ENCODE assay signal across 17 cellular contexts in the genomic region with DNA sequence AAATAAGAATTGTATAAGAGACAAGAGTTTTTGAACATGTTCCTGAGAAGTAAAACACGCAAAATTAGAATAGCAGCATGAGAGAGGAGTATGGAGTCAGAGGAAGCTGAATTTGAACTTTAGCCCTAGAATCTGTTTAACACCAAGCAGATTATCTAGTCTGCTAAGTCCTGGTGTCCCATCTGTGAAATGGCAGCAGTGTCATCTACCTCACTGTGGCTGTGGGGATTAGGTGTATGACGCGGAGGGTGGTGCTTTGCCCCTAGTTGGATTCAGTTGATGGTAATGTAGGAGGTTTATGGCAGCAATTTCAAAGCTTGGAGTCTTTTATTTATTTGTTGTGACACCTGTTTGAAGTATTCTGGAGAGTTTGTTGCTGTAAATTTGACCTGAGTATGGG.
DNase-seq lines count a peak whose midpoint lies in the region; ATAC-seq and TF ChIP-seq lines count a peak whose summit lies in the region.
"Had no signal": no experiment of that assay in that cellular context is flagged by ENCODE, and none has a peak within 500 bp of the region (broad histone marks: within the 10 kb centered on the region; RNA-seq: fewer than 3 reads in every experiment).

No MANE protein-coding gene starts in this region.

- DNase-seq in NAMALWA (ENCODE audit: low spot score): peak; percentile 42
- DNase-seq in WTC11 (ENCODE audit: low spot score): no peak
- DNase-seq in naive B cell: no peak
- no peak for DNase-seq in HK-2 (ENCODE audit: unreplicated experiment)
- DNase-seq in KBM-7: no peak
- DNase-seq in activated T-helper 1 cell treated with anti-CD3 and anti-CD28 coated beads, Interleukin-12 subunit alpha, Interleukin-12 subunit beta, Interleukin-2, Interleukin-4 antibody, amounts not matched to agents 30 ng/mL and 10 ng/mL and 1 ng/mL, durations not matched to agents 14 hours and 24 hours and 36 hours (ENCODE audit: low spot score): no peak
- DNase-seq: C1 segment of cervical spinal cord, DMS153, EL, H7, NCI-H1417, NCI-H1930, NCI-H2171, NCI-H446, PC-3 had no signal

- H3K27me3 Mint-ChIP-seq in WTC11 (ENCODE audit: low read depth) (no peaks in the 10 kb centered on the region), naive B cell (no peaks in the 10 kb centered on the region)
- peaks cover 6% of the 10 kb centered on the region for H3K27me3 Mint-ChIP-seq in activated T-helper 1 cell treated with anti-CD3 and anti-CD28 coated beads, Interleukin-12 subunit alpha, Interleukin-12 subunit beta, Interleukin-2, Interleukin-4 antibody, amounts not matched to agents 30 ng/mL and 10 ng/mL and 1 ng/mL, durations not matched to agents 14 hours and 24 hours and 36 hours (ENCODE audit: insufficient read depth)

- CTCF ChIA-PET in WTC11 (lab: Charles Lee): interaction anchor here (0.6 kb wide), 1 partner anchor 14 kb away, joined by 3 read pairs; no protein-coding TSS in a partner anchor

- H3K27ac Mint-ChIP-seq in WTC11 (peak overlapping the region; percentile 76), naive B cell (peak overlapping the region in 5 of 6 donors; percentile 38 to 97 (median 75))
- H3K27ac Mint-ChIP-seq in activated T-helper 1 cell treated with anti-CD3 and anti-CD28 coated beads, Interleukin-12 subunit alpha, Interleukin-12 subunit beta, Interleukin-2, Interleukin-4 antibody, amounts not matched to agents 30 ng/mL and 10 ng/mL and 1 ng/mL, durations not matched to agents 14 hours and 24 hours and 36 hours: no peak overlapping the region

- peaks cover 3% of the 10 kb centered on the region; the same call in 1 of the 2 replicates for H3K9me3 Mint-ChIP-seq in WTC11
- peaks cover 0 to 6% (median 0%) of the 10 kb centered on the region in 7 donors for H3K9me3 Mint-ChIP-seq in naive B cell
- no peaks in the 10 kb centered on the region for H3K9me3 Mint-ChIP-seq in activated T-helper 1 cell treated with anti-CD3 and anti-CD28 coated beads, Interleukin-12 subunit alpha, Interleukin-12 subunit beta, Interleukin-2, Interleukin-4 antibody, amounts not matched to agents 30 ng/mL and 10 ng/mL and 1 ng/mL, durations not matched to agents 14 hours and 24 hours and 36 hours

- no peak for TF ChIP-seq CTCF in C4-2B (conservative IDR thresholded peaks at IDR 0.05)
- TF ChIP-seq CTCF in WTC11 (IDR thresholded peaks at IDR 0.05): no peak

- POLR2A ChIA-PET in WTC11 (lab: Charles Lee): no interaction called here

- ATAC-seq in WTC11 (no peak), naive B cell (ENCODE audit: low read depth in 2 of 2) (no peak), HG03571 (IDR thresholded peaks at IDR 0.05; ENCODE audit: unreplicated experiment) (no peak)
- ATAC-seq: PC-3 had no signal

- H3K27ac ChIP-seq in C4-2B: peak overlapping the region; percentile 22; the same call in 1 of the 2 replicates

- in situ Hi-C loops in KBM-7 (cut with MboI; ENCODE audit: low pct_unique_long_range_greater_than_20kb, low sequenced_read_pairs): no loop called here

- H3K4me1 Mint-ChIP-seq in WTC11: peaks cover 33% of the 10 kb centered on the region
- H3K4me1 Mint-ChIP-seq in naive B cell: peaks cover 19 to 50% (median 26%) of the 10 kb centered on the region in 3 donors
- H3K4me1 Mint-ChIP-seq in activated T-helper 1 cell treated with anti-CD3 and anti-CD28 coated beads, Interleukin-12 subunit alpha, Interleukin-12 subunit beta, Interleukin-2, Interleukin-4 antibody, amounts not matched to agents 30 ng/mL and 10 ng/mL and 1 ng/mL, durations not matched to agents 14 hours and 24 hours and 36 hours (ENCODE audit: low read depth): no peaks in the 10 kb centered on the region

- no peak overlapping the region for H3K4me3 Mint-ChIP-seq in WTC11
- no peak overlapping the region for H3K4me3 Mint-ChIP-seq in naive B cell
- no peak overlapping the region for H3K4me3 Mint-ChIP-seq in activated T-helper 1 cell treated with anti-CD3 and anti-CD28 coated beads, Interleukin-12 subunit alpha, Interleukin-12 subunit beta, Interleukin-2, Interleukin-4 antibody, amounts not matched to agents 30 ng/mL and 10 ng/mL and 1 ng/mL, durations not matched to agents 14 hours and 24 hours and 36 hours

- peaks cover 65% of the 10 kb centered on the region for H3K36me3 Mint-ChIP-seq in WTC11
- peaks cover 25 to 33% of the 10 kb centered on the region in 2 donors for H3K36me3 Mint-ChIP-seq in naive B cell
- no peaks in the 10 kb centered on the region for H3K36me3 Mint-ChIP-seq in activated T-helper 1 cell treated with anti-CD3 and anti-CD28 coated beads, Interleukin-12 subunit alpha, Interleukin-12 subunit beta, Interleukin-2, Interleukin-4 antibody, amounts not matched to agents 30 ng/mL and 10 ng/mL and 1 ng/mL, durations not matched to agents 14 hours and 24 hours and 36 hours (ENCODE audit: low read depth)

- intact Hi-C loops in activated T-helper 1 cell treated with anti-CD3 and anti-CD28 coated beads, Interleukin-12 subunit alpha, Interleukin-12 subunit beta, Interleukin-2, Interleukin-4 antibody, amounts not matched to agents 30 ng/mL and 10 ng/mL and 1 ng/mL, durations not matched to agents 14 hours and 24 hours and 36 hours (cut with micrococcal nuclease): no loop called here

TF ChIP-seq in WTC11, 78 proteins besides CTCF, POLR2A, EP300 and RAD21:
- TF ChIP-seq SMAD4 (CRISPR knock-in tag; IDR thresholded peaks at IDR 0.05): no peak
- TF ChIP-seq, protein P1, sequence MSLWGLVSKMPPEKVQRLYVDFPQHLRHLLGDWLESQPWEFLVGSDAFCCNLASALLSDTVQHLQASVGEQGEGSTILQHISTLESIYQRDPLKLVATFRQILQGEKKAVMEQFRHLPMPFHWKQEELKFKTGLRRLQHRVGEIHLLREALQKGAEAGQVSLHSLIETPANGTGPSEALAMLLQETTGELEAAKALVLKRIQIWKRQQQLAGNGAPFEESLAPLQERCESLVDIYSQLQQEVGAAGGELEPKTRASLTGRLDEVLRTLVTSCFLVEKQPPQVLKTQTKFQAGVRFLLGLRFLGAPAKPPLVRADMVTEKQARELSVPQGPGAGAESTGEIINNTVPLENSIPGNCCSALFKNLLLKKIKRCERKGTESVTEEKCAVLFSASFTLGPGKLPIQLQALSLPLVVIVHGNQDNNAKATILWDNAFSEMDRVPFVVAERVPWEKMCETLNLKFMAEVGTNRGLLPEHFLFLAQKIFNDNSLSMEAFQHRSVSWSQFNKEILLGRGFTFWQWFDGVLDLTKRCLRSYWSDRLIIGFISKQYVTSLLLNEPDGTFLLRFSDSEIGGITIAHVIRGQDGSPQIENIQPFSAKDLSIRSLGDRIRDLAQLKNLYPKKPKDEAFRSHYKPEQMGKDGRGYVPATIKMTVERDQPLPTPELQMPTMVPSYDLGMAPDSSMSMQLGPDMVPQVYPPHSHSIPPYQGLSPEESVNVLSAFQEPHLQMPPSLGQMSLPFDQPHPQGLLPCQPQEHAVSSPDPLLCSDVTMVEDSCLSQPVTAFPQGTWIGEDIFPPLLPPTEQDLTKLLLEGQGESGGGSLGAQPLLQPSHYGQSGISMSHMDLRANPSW (CRISPR knock-in tag; conservative IDR thresholded peaks at IDR 0.05; ENCODE audit: low read depth): no peak
- no peak for TF ChIP-seq NR1H2 (CRISPR knock-in tag; IDR thresholded peaks at IDR 0.05)
- TF ChIP-seq FOXJ3 (CRISPR knock-in tag; IDR thresholded peaks at IDR 0.05; ENCODE audit: borderline replicate concordance): no peak
